Comparison of ENCODE assay signal across 13 cellular contexts in the genomic region with DNA sequence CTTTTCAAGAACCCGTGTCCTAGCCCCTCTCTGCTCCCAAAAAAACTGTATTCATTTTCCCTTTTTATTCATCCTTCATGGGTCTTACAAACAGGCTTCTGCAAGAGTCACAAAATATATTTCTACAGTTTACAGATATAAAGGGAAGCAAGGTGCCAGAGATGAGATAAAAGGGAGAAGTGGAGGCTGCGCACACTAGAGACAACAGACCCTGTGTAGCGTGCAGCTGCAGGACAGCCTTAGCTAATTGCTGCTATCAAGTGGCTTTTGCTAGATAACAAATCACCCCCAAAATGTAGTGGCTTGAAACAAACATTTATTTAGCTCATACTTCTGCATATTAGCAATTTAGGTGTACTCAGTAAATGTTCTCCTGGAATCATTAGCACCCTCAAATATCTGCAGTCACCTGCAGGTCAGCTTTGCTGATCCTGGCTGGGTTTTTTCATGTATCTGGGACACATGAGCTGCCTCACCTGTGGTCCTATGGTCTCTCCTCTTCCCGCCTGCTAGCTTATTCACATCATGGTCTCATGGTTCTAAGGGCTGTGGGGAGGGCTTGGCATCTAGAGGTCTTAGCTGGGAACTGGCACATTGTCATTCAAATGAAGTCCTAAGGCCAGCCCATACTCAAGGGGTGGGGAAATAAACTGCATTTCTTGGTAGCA. TPM values are rescaled to one million over a fixed set of nuclear protein-coding genes. Genes with fewer than 3 reads are reported as not detected.
A peak's percentile ranks its signal among the peaks of the same experiment; 100 is the strongest.
DNase-seq lines count a peak whose midpoint lies in the region; ATAC-seq and TF ChIP-seq lines count a peak whose summit lies in the region.
"Had no signal": no experiment of that assay in that cellular context is flagged by ENCODE, and none has a peak within 500 bp of the region (broad histone marks: within the 10 kb centered on the region; RNA-seq: fewer than 3 reads in every experiment).

No MANE protein-coding gene starts in this region.

- no peak overlapping the region for H3K4me3 ChIP-seq in dorsolateral prefrontal cortex
- no peak overlapping the region for H3K4me3 ChIP-seq in osteoblast (ENCODE audit: insufficient read depth, low read length)
- no peak overlapping the region for H3K4me3 ChIP-seq in upper lobe of right lung
- H3K4me3 ChIP-seq: SJSA1 had no signal

- no peaks in the 10 kb centered on the region for H3K79me2 ChIP-seq in osteoblast (ENCODE audit: insufficient read depth, low read length)

- H3K9me3 ChIP-seq in osteoblast (ENCODE audit: low read depth, low read length) (no peaks in the 10 kb centered on the region), upper lobe of right lung (no peaks in the 10 kb centered on the region)
- H3K9me3 ChIP-seq: SJSA1 had no signal

- H3K4me2 ChIP-seq in osteoblast (ENCODE audit: insufficient read depth, low read length): no peak overlapping the region

- TF ChIP-seq CTCF in RWPE1 (conservative IDR thresholded peaks at IDR 0.05; ENCODE audit: low read depth) (no peak), dorsolateral prefrontal cortex (IDR thresholded peaks at IDR 0.05 in 54 of 56, conservative IDR thresholded peaks at IDR 0.05 in 2 of 56; ENCODE audit: low read depth in 1 of 56, partially characterized antibody in 56 of 56) (no peak), osteoblast (IDR thresholded peaks at IDR 0.05; ENCODE audit: extremely low read depth, low read depth, low read length) (no peak), upper lobe of right lung (IDR thresholded peaks at IDR 0.05) (no peak)

- no peaks in the 10 kb centered on the region for H4K20me1 ChIP-seq in osteoblast (ENCODE audit: insufficient read depth, low read length)

- intact Hi-C loops in dorsolateral prefrontal cortex (cut with DNase I) (no loop called here), upper lobe of right lung (cut with DNase I) (no loop called here)

- no peak for ATAC-seq in upper lobe of right lung

- CTCF ChIA-PET in RWPE1 (lab: Yijun Ruan, JAX): interaction anchor here (0.5 to 1.0 kb wide), 2 partner anchors 59 to 1817 kb away, joined by 3 to 4 read pairs; partner anchors contain the start of gene CSNK1A1

- H3K27ac ChIP-seq in RWPE1: peak overlapping the region; percentile 54; the same call in 1 of the 2 replicates
- peak overlapping the region in 53 of 59 donors; percentile 1 to 83 (median 60) for H3K27ac ChIP-seq in dorsolateral prefrontal cortex
- H3K27ac ChIP-seq in osteoblast (ENCODE audit: low read depth, low read length): peak overlapping the region; percentile 11
- peak overlapping the region; percentile 4 for H3K27ac ChIP-seq in upper lobe of right lung
- H3K27ac ChIP-seq: SJSA1 had no signal

- peak overlapping the region; percentile 78 for H2AFZ ChIP-seq in osteoblast (ENCODE audit: low read length)

- H3K4me1 ChIP-seq in osteoblast (ENCODE audit: insufficient read depth, low read length) (peaks cover 9% of the 10 kb centered on the region), upper lobe of right lung (peaks cover 6% of the 10 kb centered on the region)

- POLR2A ChIA-PET in RWPE1 (lab: Yijun Ruan, JAX; ENCODE audit: low non-redundant PET): interaction anchor here (0.6 kb wide), 1 partner anchor 9 kb away, joined by 3 read pairs; no protein-coding TSS in a partner anchor

- DNase-seq in RWPE1 (ENCODE audit: low spot score) (no peak), dorsolateral prefrontal cortex (no peak), osteoblast (ENCODE audit: insufficient read length, low spot score, missing footprints) (no peak), upper lobe of right lung (no peak), EL (no peak)
- no peak for DNase-seq in stimulated activated CD4-positive, alpha-beta T cell treated with anti-CD3 and anti-CD28 coated beads, Interleukin-2, amount 100 ng/mL, for 24 hours
- no peak for DNase-seq in activated CD4-positive, alpha-beta T cell treated with anti-CD3 and anti-CD28 coated beads, Interleukin-2, amount 50 U/mL, for 4 hours
- DNase-seq: activated CD4-positive, alpha-beta T cell treated with anti-CD3 and anti-CD28 coated beads, Interleukin-2, amount 10 ng/mL, durations not matched to agents 7 days and 5 days; activated T-cell treated with anti-CD3 and anti-CD28 coated beads for 4 hours; effector CD8-positive, alpha-beta T cell; NCI-H2081 treated with DMSO at 0.1 percent for 48 hours; NCI-H510A treated with DMSO at 0.1 percent for 48 hours had no signal

- H3K27me3 ChIP-seq in dorsolateral prefrontal cortex (no peaks in the 10 kb centered on the region), osteoblast (ENCODE audit: insufficient read depth, low read length) (no peaks in the 10 kb centered on the region), upper lobe of right lung (no peaks in the 10 kb centered on the region)
- H3K27me3 ChIP-seq: SJSA1 had no signal

- H3K36me3 ChIP-seq in osteoblast (ENCODE audit: insufficient read depth, low read length) (no peaks in the 10 kb centered on the region), upper lobe of right lung (peaks cover 18% of the 10 kb centered on the region)
- H3K36me3 ChIP-seq: SJSA1 had no signal

RNA-seq across cellular contexts. Expression of gene ARHGEF37, which starts 29.4 kb away (rescaled TPM):
- total RNA-seq in dorsolateral prefrontal cortex (10 to 100 TPM; 12.0 to 71.9 (median 27.0) TPM), osteoblast (0.72 and 0.88 TPM in 2 replicates), upper lobe of right lung (13.3 TPM)

RNA-seq across cellular contexts. Expression of gene CSNK1A1, which starts 59.5 kb away (rescaled TPM):
- 100 to 1,000 TPM; 164 to 228 (median 189) TPM for total RNA-seq in dorsolateral prefrontal cortex
- 444 and 497 TPM in 2 replicates for total RNA-seq in osteoblast
- 191 TPM for total RNA-seq in upper lobe of right lung

Comparison
In these comparisons a context has a peak if more than half of its experiments do, and no peak if none do; other contexts are left out.
1. H3K27ac ChIP-seq: peak in every context shown above with its lines; median percentile 60 in dorsolateral prefrontal cortex; 54 in RWPE1; 11 in osteoblast; 4 in upper lobe of right lung.